ENCODE assay signal across 8 cellular contexts in genomic region chr12:53378705-53379388, GRCh38. TPM values are rescaled to one million over a fixed set of nuclear protein-coding genes. Genes with fewer than 3 reads are reported as not detected.
DNase-seq lines count a peak whose midpoint lies in the region; ATAC-seq, FAIRE-seq and TF ChIP-seq lines count a peak whose summit lies in the region.

No MANE protein-coding gene starts in this region.

- WGBS in gastroesophageal sphincter (ENCODE audit: low coverage in 1 of 2), 2 donors: 15 to 17% methylated on average over 12 to 23 of the region's 23 CpGs

- POLR2A ChIA-PET in Panc1 (lab: Charles Lee): interaction anchor here (0.6 to 1.7 kb wide), 2 partner anchors 43 to 113 kb away, joined by 6 to 11 read pairs; no protein-coding TSS in a partner anchor

- H3K9me3 ChIP-seq in Panc1 (ENCODE audit: control insufficient read depth, insufficient read depth, low read depth, low read length) (no peaks in the 10 kb centered on the region), gastroesophageal sphincter (no peaks in the 10 kb centered on the region)

- TF ChIP-seq EP300 in gastroesophageal sphincter (IDR thresholded peaks at IDR 0.05): no peak

- H3K36me3 ChIP-seq in Panc1 (ENCODE audit: control insufficient read depth, insufficient read depth, low read length) (no peaks in the 10 kb centered on the region), gastroesophageal sphincter (peaks cover 0 to 25% of the 10 kb centered on the region in 2 donors)

- TF ChIP-seq POLR2A in gastroesophageal sphincter (IDR thresholded peaks at IDR 0.05) (no peak), GM12892 (IDR thresholded peaks at IDR 0.05; ENCODE audit: low read depth, low read length) (no peak)

- CTCF ChIA-PET in Panc1 (lab: Charles Lee): interaction anchor here (0.6 to 1.4 kb wide), 5 partner anchors 26 to 332 kb away, joined by 3 to 5 read pairs (median 3); no protein-coding TSS in a partner anchor

- intact Hi-C loops in Panc1 (cut with micrococcal nuclease; ENCODE audit: unreplicated experiment): no loop called here

- ATAC-seq in Panc1: no peak
- ATAC-seq in gastroesophageal sphincter: no peak
- no peak for ATAC-seq in HG02623 (IDR thresholded peaks at IDR 0.05; ENCODE audit: unreplicated experiment)

- H3K27me3 ChIP-seq in Panc1 (ENCODE audit: control insufficient read depth, insufficient read depth, low read length) (no peaks in the 10 kb centered on the region), gastroesophageal sphincter (no peaks in the 10 kb centered on the region)

- BruUV-seq in Panc1 (replicated peaks; lab: Mats Ljungman, UMichigan): TSS peak; percentile 100

- in situ Hi-C loops in Panc1 (cut with HindIII; ENCODE audit: low pct_unique_long_range_greater_than_20kb, low sequenced_read_pairs): no loop called here

- FAIRE-seq in GM12892 (lab: Jason Lieb, UNC): no peak

- DNase-seq in NCI-H2171 treated with DMSO at 0.1 percent for 48 hours (lab: John Stamatoyannopoulos, UW): peak; percentile 15
- no peak for DNase-seq in NCI-H2171 (lab: John Stamatoyannopoulos, UW)
- DNase-seq in Panc1 (ENCODE audit: low read depth, low spot score): no peak
- DNase-seq in midbrain (lab: John Stamatoyannopoulos, UW): no peak
- no peak for DNase-seq in GM12892 (ENCODE audit: insufficient read length)

- TF ChIP-seq CTCF in Panc1 (IDR thresholded peaks at IDR 0.05) (no peak), gastroesophageal sphincter (IDR thresholded peaks at IDR 0.05) (no peak)

- H3K4me1 ChIP-seq in Panc1 (ENCODE audit: control insufficient read depth, insufficient read depth, low read length): peaks cover 26% of the 10 kb centered on the region
- peaks cover 9 to 36% (median 33%) of the 10 kb centered on the region in 3 donors for H3K4me1 ChIP-seq in gastroesophageal sphincter

- H3K27ac ChIP-seq in Panc1 (ENCODE audit: low read length) (peak overlapping the region; percentile 99), gastroesophageal sphincter (peak overlapping the region; percentile 85 to 99 (median 92)), temporal lobe (ENCODE audit: low read depth, low read length) (peak overlapping the region; percentile 98)

- H3K4me3 ChIP-seq in Panc1 (ENCODE audit: low read depth in 2 of 2, low read length in 2 of 2) (peak overlapping the region; percentile 49 to 54), gastroesophageal sphincter (peak overlapping the region; percentile 54 to 57)

RNA-seq across cellular contexts. Expression of gene SP1, which starts 1.1 kb away (rescaled TPM):
- 81.0 TPM for total RNA-seq in Panc1 (2021; ENCODE audit: unreplicated experiment)
- 33.6 TPM for polyA plus RNA-seq in Panc1 (2012; ENCODE audit: insufficient read length)
- total RNA-seq in gastroesophageal sphincter: 10 to 100 TPM; 68.0 to 80.5 (median 74.0) TPM
- total RNA-seq in temporal lobe: 12.8 TPM
- 16.9 TPM for polyA plus RNA-seq in GM12892 (2012; ENCODE audit: missing spikeins)

RNA-seq across cellular contexts. Expression of gene SP7, which starts 42.7 kb away (rescaled TPM):
- total RNA-seq in Panc1 (2021; ENCODE audit: unreplicated experiment) (not detected), gastroesophageal sphincter (not detected), temporal lobe (not detected)
- polyA plus RNA-seq in Panc1 (2012; ENCODE audit: insufficient read length): not detected
- not detected for polyA plus RNA-seq in GM12892 (2012; ENCODE audit: missing spikeins)

RNA-seq across cellular contexts. Expression of gene AMHR2, which starts 44.8 kb away (rescaled TPM):
- total RNA-seq in Panc1 (2021; ENCODE audit: unreplicated experiment) (0.13 TPM), gastroesophageal sphincter (under 1 TPM in 1 of 4 donors, not detected in 3; 0.13 TPM), temporal lobe (not detected)
- polyA plus RNA-seq in Panc1 (2012; ENCODE audit: insufficient read length): not detected
- not detected for polyA plus RNA-seq in GM12892 (2012; ENCODE audit: missing spikeins)

RNA-seq across cellular contexts. Expression of gene AAAS, which starts 57.4 kb away (rescaled TPM):
- total RNA-seq in Panc1 (2021; ENCODE audit: unreplicated experiment) (77.7 TPM), gastroesophageal sphincter (10 to 100 TPM; 36.4 to 88.9 (median 46.5) TPM), temporal lobe (29.0 TPM)
- 54.8 TPM for polyA plus RNA-seq in Panc1 (2012; ENCODE audit: insufficient read length)
- polyA plus RNA-seq in GM12892 (2012; ENCODE audit: missing spikeins): 38.0 TPM
